In the genomic region with DNA sequence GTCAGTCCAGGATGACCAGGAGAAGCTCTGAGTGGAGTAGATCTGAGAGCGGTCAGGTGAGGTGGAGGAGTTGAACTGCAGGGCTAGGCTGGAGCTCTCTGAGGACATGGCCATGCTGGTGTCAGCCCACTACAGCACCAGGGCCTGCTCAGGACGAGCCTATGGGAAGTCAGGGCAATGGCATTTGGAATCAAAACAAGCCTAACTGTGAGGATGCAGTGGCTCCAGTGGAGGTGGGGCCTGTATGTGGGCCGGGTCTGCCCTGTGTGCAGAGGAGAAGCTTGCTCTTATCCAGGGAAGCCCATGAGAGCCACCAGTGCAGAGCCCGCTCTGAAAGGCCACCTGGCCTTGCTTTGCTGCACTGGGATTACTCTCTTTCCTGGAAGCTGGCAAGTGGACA, we compare ENCODE assay signal across 22 cellular contexts. TPM values are rescaled to one million over a fixed set of nuclear protein-coding genes. Genes with fewer than 3 reads are reported as not detected.
"Had no signal": no experiment of that assay in that cellular context is flagged by ENCODE, and none has a peak within 500 bp of the region (broad histone marks: within the 10 kb centered on the region; RNA-seq: fewer than 3 reads in every experiment).

No MANE protein-coding gene starts in this region.

- DNase-seq: activated CD4-positive, alpha-beta T cell treated with anti-CD3 and anti-CD28 coated beads for 4 hours; activated CD8-positive, alpha-beta memory T cell treated with anti-CD3 and anti-CD28 coated beads, Interleukin-2, amount 50 U/mL, for 4 hours; activated CD8-positive, alpha-beta T cell treated with anti-CD3 and anti-CD28 coated beads for 36 hours; activated effector memory CD4-positive, alpha-beta T cell treated with anti-CD3 and anti-CD28 coated beads, Interleukin-2, amount 50 U/mL, for 16 hours; activated T-cell treated with anti-CD3 and anti-CD28 coated beads, Interleukin-2, amount 50 U/mL, for 48 hours; adrenal gland; effector memory CD4-positive, alpha-beta T cell; foreskin keratinocyte; immature natural killer cell; left cardiac atrium; lower lobe of right lung; midbrain; pancreas; stimulated activated CD4-positive, alpha-beta T cell treated with anti-CD3 and anti-CD28 coated beads, Interleukin-2, amount 100 ng/mL, for 48 hours; T-helper 17 cell; thyroid gland had no signal

- H3K27me3 Mint-ChIP-seq: activated naive CD4-positive, alpha-beta T cell treated with anti-CD3 and anti-CD28 coated beads, Interleukin-2, amount 50 U/mL, for 24 hours had no signal

- H3K27ac ChIP-seq: adrenal gland, foreskin keratinocyte, lower lobe of right lung, pancreas, thyroid gland had no signal

- H3K4me1 ChIP-seq: adrenal gland, lower lobe of right lung, pancreas, thyroid gland had no signal

- H3K27ac Mint-ChIP-seq: activated CD8-positive, alpha-beta T cell treated with anti-CD3 and anti-CD28 coated beads for 36 hours; activated naive CD4-positive, alpha-beta T cell treated with anti-CD3 and anti-CD28 coated beads, Interleukin-2, amount 50 U/mL, for 24 hours; immature natural killer cell; stimulated activated memory B cell treated with anti-CD40 and anti-IgM and Interleukin-4, amounts not matched to agents 10 μg/mL and 1 μg/mL and 100 μg/mL, for 72 hours; T-helper 17 cell had no signal

- H3K4me3 ChIP-seq: adrenal gland, lower lobe of right lung, pancreas, thyroid gland had no signal

- FAIRE-seq: pancreas had no signal

- H3K27me3 ChIP-seq: thyroid gland had no signal

- H3K4me1 Mint-ChIP-seq: immature natural killer cell; stimulated activated memory B cell treated with anti-CD40 and anti-IgM and Interleukin-4, amounts not matched to agents 10 μg/mL and 1 μg/mL and 100 μg/mL, for 72 hours had no signal

- H3K36me3 Mint-ChIP-seq: activated naive CD4-positive, alpha-beta T cell treated with anti-CD3 and anti-CD28 coated beads, Interleukin-2, amount 50 U/mL, for 24 hours; immature natural killer cell; stimulated activated memory B cell treated with anti-CD40 and anti-IgM and Interleukin-4, amounts not matched to agents 10 μg/mL and 1 μg/mL and 100 μg/mL, for 72 hours had no signal

- ATAC-seq: activated CD8-positive, alpha-beta T cell treated with anti-CD3 and anti-CD28 coated beads for 36 hours; foreskin keratinocyte; left cardiac atrium; lower lobe of right lung; pancreas; stimulated activated memory B cell treated with anti-CD40 and anti-IgM and Interleukin-4, amounts not matched to agents 10 μg/mL and 1 μg/mL and 100 μg/mL, for 72 hours; T-helper 17 cell had no signal

- H3K36me3 ChIP-seq: adrenal gland, lower lobe of right lung, pancreas, thyroid gland had no signal

- H3K4me3 Mint-ChIP-seq: activated CD8-positive, alpha-beta T cell treated with anti-CD3 and anti-CD28 coated beads for 36 hours; activated naive CD4-positive, alpha-beta T cell treated with anti-CD3 and anti-CD28 coated beads, Interleukin-2, amount 50 U/mL, for 24 hours; central memory CD8-positive, alpha-beta T cell; immature natural killer cell; neural crest cell; stimulated activated memory B cell treated with anti-CD40 and anti-IgM and Interleukin-4, amounts not matched to agents 10 μg/mL and 1 μg/mL and 100 μg/mL, for 72 hours; T-helper 17 cell had no signal

- H3K9me3 Mint-ChIP-seq: activated CD8-positive, alpha-beta T cell treated with anti-CD3 and anti-CD28 coated beads for 36 hours; activated naive CD4-positive, alpha-beta T cell treated with anti-CD3 and anti-CD28 coated beads, Interleukin-2, amount 50 U/mL, for 24 hours; central memory CD8-positive, alpha-beta T cell; immature natural killer cell; neural crest cell; stimulated activated memory B cell treated with anti-CD40 and anti-IgM and Interleukin-4, amounts not matched to agents 10 μg/mL and 1 μg/mL and 100 μg/mL, for 72 hours had no signal

RNA-seq across cellular contexts. Expression of gene CXCL14, which starts 11.1 kb away (rescaled TPM):
- total RNA-seq: activated CD8-positive, alpha-beta T cell treated with anti-CD3 and anti-CD28 coated beads for 36 hours; myocyte; neural crest cell; T-helper 17 cell had no signal
- polyA plus RNA-seq: immature natural killer cell had no signal

RNA-seq across cellular contexts. Expression of gene NEUROG1, which starts 31.9 kb away (rescaled TPM):
- total RNA-seq: activated CD8-positive, alpha-beta T cell treated with anti-CD3 and anti-CD28 coated beads for 36 hours; adrenal gland; foreskin keratinocyte; left cardiac atrium; lower lobe of right lung; myocyte; pancreas; renal cortical epithelial cell; T-helper 17 cell; thyroid gland had no signal
- polyA plus RNA-seq: adrenal gland, foreskin keratinocyte, immature natural killer cell, pancreas had no signal
